Comparison of ENCODE assay signal across 20 cellular contexts in the genomic region with DNA sequence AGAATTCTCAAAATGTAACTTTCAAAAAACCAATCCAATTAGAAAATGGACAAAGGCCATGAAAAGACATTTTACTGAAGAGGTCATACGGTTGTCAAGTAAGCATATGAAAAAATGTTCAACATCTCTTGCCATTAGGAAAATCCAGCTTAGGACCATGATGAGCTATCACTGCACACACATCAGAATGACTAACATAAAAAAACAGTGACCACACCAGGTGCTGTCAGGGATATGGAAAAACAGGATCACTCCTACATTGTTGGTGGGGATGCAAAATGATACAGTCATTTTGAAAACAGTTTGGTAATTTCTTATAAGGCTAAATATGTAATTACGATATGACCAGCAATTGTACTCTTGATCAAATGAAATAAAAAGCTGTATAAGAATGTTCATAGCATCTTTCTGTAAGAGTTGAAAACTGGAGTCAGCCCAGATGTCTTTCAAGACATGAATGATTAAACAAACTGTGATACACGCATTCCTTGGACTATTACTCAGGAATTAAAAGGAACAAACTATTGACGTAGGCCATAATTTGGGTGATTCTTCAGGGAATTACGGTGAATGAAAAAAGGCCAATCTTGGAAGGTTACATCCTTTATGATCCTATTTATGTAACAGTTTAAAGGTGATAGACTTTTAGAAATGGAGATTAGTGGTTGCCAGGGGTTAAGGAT. TPM values are rescaled to one million over a fixed set of nuclear protein-coding genes. Genes with fewer than 3 reads are reported as not detected.
DNase-seq lines count a peak whose midpoint lies in the region; ATAC-seq and TF ChIP-seq lines count a peak whose summit lies in the region.
"Had no signal": no experiment of that assay in that cellular context is flagged by ENCODE, and none has a peak within 500 bp of the region (broad histone marks: within the 10 kb centered on the region; RNA-seq: fewer than 3 reads in every experiment).

No MANE protein-coding gene starts in this region.

- H3F3A ChIP-seq in GM23248 (ENCODE audit: insufficient read depth) = peaks cover 11% of the 10 kb centered on the region

- no peaks in the 10 kb centered on the region for H4K20me1 ChIP-seq in GM23248 (ENCODE audit: insufficient read depth)

- no peaks in the 10 kb centered on the region for H3K36me3 ChIP-seq in GM23248 (ENCODE audit: low read depth)
- H3K36me3 ChIP-seq in CD8-positive, alpha-beta T cell (ENCODE audit: insufficient read depth, low read length) = no peaks in the 10 kb centered on the region
- H3K36me3 ChIP-seq: colonic mucosa, esophagus squamous epithelium had no signal

- in situ Hi-C loops in GM23248 (cut with MboI) = no loop called here

- peak overlapping the region; percentile 17 for H3K4me3 Mint-ChIP-seq in T-helper 2 cell treated with Interferon-gamma antibody and Interleukin-4, amounts not matched to agents 5 μg/mL and 100 μg/mL, for 36 hours
- H3K4me3 Mint-ChIP-seq in CD8-positive, alpha-beta T cell = no peak overlapping the region
- H3K4me3 Mint-ChIP-seq: nephron had no signal

- no peaks in the 10 kb centered on the region for H3K27me3 ChIP-seq in GM23248 (replicated peaks; ENCODE audit: insufficient read depth)
- H3K27me3 ChIP-seq in CD8-positive, alpha-beta T cell (ENCODE audit: insufficient read depth, low read length) = no peaks in the 10 kb centered on the region
- H3K27me3 ChIP-seq: colonic mucosa, esophagus squamous epithelium had no signal

- WGBS in GM23248 (ENCODE audit: low coverage in 1 of 2, low lambda C conversion rate in 2 of 2, missing lambda C conversion rate in 2 of 2), 2 experiments = 36 to 38% methylated on average over 5 of the region's 5 CpGs

- peak; percentile 27 for DNase-seq in A172 (ENCODE audit: low spot score)
- DNase-seq in GM23248 = peak; percentile 70
- DNase-seq in T-helper 2 cell treated with Interferon-gamma antibody and Interleukin-4, amounts not matched to agents 5 μg/mL and 100 μg/mL, for 36 hours (ENCODE audit: low spot score) = no peak
- peak; percentile 55 for DNase-seq in fibroblast of pulmonary artery (ENCODE audit: low read depth)
- DNase-seq in Right ventricle myocardium superior = no peak
- no peak for DNase-seq in NCI-H187 treated with DMSO at 0.1 percent for 48 hours (lab: John Stamatoyannopoulos, UW)
- no peak for DNase-seq in CD8-positive, alpha-beta T cell
- DNase-seq: activated CD4-positive, alpha-beta T cell treated with anti-CD3 and anti-CD28 coated beads, Interleukin-2, amount 50 U/mL, for 1 hour; activated T-cell treated with anti-CD3 and anti-CD28 coated beads, Interleukin-2, amount 50 U/mL, for 48 hours; colonic mucosa; esophagus squamous epithelium; GOT3; NCI-H1092; NCI-H82; SHP77; stimulated activated CD4-positive, alpha-beta T cell treated with anti-CD3 and anti-CD28 coated beads, Interleukin-2, amount 100 ng/mL, for 24 hours; stimulated activated CD8-positive, alpha-beta memory T cell treated with anti-CD3 and anti-CD28 coated beads, Interleukin-4, amount 100 ng/mL, for 48 hours; T-helper 9 cell had no signal

- POLR2A ChIA-PET in CD8-positive, alpha-beta T cell (lab: Charles Lee) = no interaction called here

- no peaks in the 10 kb centered on the region for H3K79me2 ChIP-seq in GM23248 (ENCODE audit: insufficient read depth)

- H3K4me1 ChIP-seq in GM23248 (ENCODE audit: insufficient read depth) = peaks cover 7% of the 10 kb centered on the region; the same call in 1 of the 2 replicates
- H3K4me1 ChIP-seq in CD8-positive, alpha-beta T cell (ENCODE audit: insufficient read depth, low read length) = peaks cover 27% of the 10 kb centered on the region
- H3K4me1 ChIP-seq: colonic mucosa had no signal

- peaks cover 37% of the 10 kb centered on the region for H3K27me3 Mint-ChIP-seq in T-helper 2 cell treated with Interferon-gamma antibody and Interleukin-4, amounts not matched to agents 5 μg/mL and 100 μg/mL, for 36 hours (ENCODE audit: low read depth)
- peaks cover 31% of the 10 kb centered on the region for H3K27me3 Mint-ChIP-seq in CD8-positive, alpha-beta T cell (ENCODE audit: low read depth)

- no peaks in the 10 kb centered on the region for H3K9me3 ChIP-seq in GM23248 (ENCODE audit: low read depth)
- peaks cover 4% of the 10 kb centered on the region for H3K9me3 ChIP-seq in CD8-positive, alpha-beta T cell (ENCODE audit: low read length)
- H3K9me3 ChIP-seq: colonic mucosa had no signal

- H3K9me2 ChIP-seq in GM23248 (ENCODE audit: insufficient read depth) = peaks cover 5% of the 10 kb centered on the region; the same call in 1 of the 2 replicates

- peaks cover 50% of the 10 kb centered on the region for H3K9me3 Mint-ChIP-seq in T-helper 2 cell treated with Interferon-gamma antibody and Interleukin-4, amounts not matched to agents 5 μg/mL and 100 μg/mL, for 36 hours
- H3K9me3 Mint-ChIP-seq in CD8-positive, alpha-beta T cell = peaks cover 5% of the 10 kb centered on the region

- H3K4me3 ChIP-seq in GM23248 = no peak overlapping the region
- no peak overlapping the region for H3K4me3 ChIP-seq in fibroblast of pulmonary artery (replicated peaks; ENCODE audit: low read depth, low read length)
- H3K4me3 ChIP-seq in CD8-positive, alpha-beta T cell (ENCODE audit: low read depth, low read length) = no peak overlapping the region
- H3K4me3 ChIP-seq: colonic mucosa, esophagus squamous epithelium had no signal

- no peak overlapping the region for H2AFZ ChIP-seq in GM23248

- no peak for TF ChIP-seq CTCF in fibroblast of pulmonary artery (IDR thresholded peaks at IDR 0.05; ENCODE audit: low read length, missing control alignments)
- no peak for TF ChIP-seq CTCF in CD8-positive, alpha-beta T cell (IDR thresholded peaks at IDR 0.05)

- no peak overlapping the region for H3K27ac ChIP-seq in GM23248
- H3K27ac ChIP-seq in CD8-positive, alpha-beta T cell (ENCODE audit: low read depth, low read length) = no peak overlapping the region
- H3K27ac ChIP-seq: colonic mucosa, esophagus squamous epithelium had no signal

- intact Hi-C loops in Right ventricle myocardium superior (cut with DNase I) = no loop called here
- intact Hi-C loops in CD8-positive, alpha-beta T cell (cut with DNase I, micrococcal nuclease) = loop anchor here in 1 of 2 experiments (2.0 to 5.0 kb wide), 3 partner anchors 27 to 157 kb away; partner anchors contain the start of gene RCBTB2

- ATAC-seq in Right ventricle myocardium superior (ENCODE audit: poor library complexity) (no peak), GM19328 (IDR thresholded peaks at IDR 0.05; ENCODE audit: unreplicated experiment) (no peak)
- no peak for ATAC-seq in CD8-positive, alpha-beta T cell

- no peak overlapping the region for H3K27ac Mint-ChIP-seq in T-helper 2 cell treated with Interferon-gamma antibody and Interleukin-4, amounts not matched to agents 5 μg/mL and 100 μg/mL, for 36 hours
- no peak overlapping the region for H3K27ac Mint-ChIP-seq in CD8-positive, alpha-beta T cell
- H3K27ac Mint-ChIP-seq: nephron had no signal

- peaks cover 44% of the 10 kb centered on the region for H3K36me3 Mint-ChIP-seq in T-helper 2 cell treated with Interferon-gamma antibody and Interleukin-4, amounts not matched to agents 5 μg/mL and 100 μg/mL, for 36 hours (ENCODE audit: low read depth)
- no peaks in the 10 kb centered on the region for H3K36me3 Mint-ChIP-seq in CD8-positive, alpha-beta T cell

- H3K4me2 ChIP-seq in GM23248 (ENCODE audit: unreplicated experiment) = no peak overlapping the region

- CTCF ChIA-PET in CD8-positive, alpha-beta T cell (lab: Charles Lee) = interaction anchor here (0.6 to 1.9 kb wide), 2 partner anchors 20 to 1902 kb away, joined by 3 to 6 read pairs; no protein-coding TSS in a partner anchor

- H3K9ac ChIP-seq in GM23248 = no peak overlapping the region

- H3K4me1 Mint-ChIP-seq in T-helper 2 cell treated with Interferon-gamma antibody and Interleukin-4, amounts not matched to agents 5 μg/mL and 100 μg/mL, for 36 hours (ENCODE audit: low read depth) = peaks cover 54% of the 10 kb centered on the region
- peaks cover 33% of the 10 kb centered on the region for H3K4me1 Mint-ChIP-seq in CD8-positive, alpha-beta T cell (ENCODE audit: low read depth)
- H3K4me1 Mint-ChIP-seq: nephron had no signal

RNA-seq across cellular contexts. Expression of gene RCBTB2, which starts 26.9 kb away (rescaled TPM):
- total RNA-seq in A172 (2014; rRNA removed; shearing (Covaris generic)) = 1.4 and 7.7 TPM in 2 replicates
- total RNA-seq in GM23248 (2014; rRNA removed; shearing (Covaris generic)) = 8.0 and 20.4 TPM in 2 replicates
- polyA plus RNA-seq in GM23248 (2016; fragmentation: Nextera tagmentation; extraction: Ambion mirVana) = 9.1 and 9.4 TPM in 2 replicates
- total RNA-seq in Right ventricle myocardium superior = 16.6 TPM
- total RNA-seq in CD8-positive, alpha-beta T cell = 1 to 10 TPM; 1.5 to 2.0 TPM

Comparison
In these comparisons a context has a peak if more than half of its experiments do, and no peak if none do; other contexts are left out.
1. DNase-seq: peak in A172 (single experiment), GM23248 (single experiment) and fibroblast of pulmonary artery (single experiment); none in T-helper 2 cell treated with Interferon-gamma antibody and Interleukin-4, amounts not matched to agents 5 μg/mL and 100 μg/mL, for 36 hours (single experiment), Right ventricle myocardium superior (single experiment), NCI-H187 treated with DMSO at 0.1 percent for 48 hours (single experiment) and CD8-positive, alpha-beta T cell (0 of 7).